ENCODE assay signal across 1 cellular context in genomic region chr18:34956663-34957062, GRCh38.
TF ChIP-seq lines count a peak whose summit lies in the region.

No MANE protein-coding gene starts in this region.

TF ChIP-seq in HepG2, 621 proteins besides CTCF, POLR2A, EP300 and RAD21:
- TF ChIP-seq REPIN1 (CRISPR knock-in tag; IDR thresholded peaks at IDR 0.05; ENCODE audit: borderline replicate concordance, low read depth) (no peak), THAP8 (CRISPR knock-in tag; IDR thresholded peaks at IDR 0.05; ENCODE audit: borderline replicate concordance) (no peak), SAP130 (CRISPR knock-in tag; IDR thresholded peaks at IDR 0.05; ENCODE audit: low read depth) (no peak; the same call in 1 of the 2 replicates), MEIS2 (CRISPR knock-in tag; IDR thresholded peaks at IDR 0.05) (no peak), ZSCAN20 (CRISPR knock-in tag; IDR thresholded peaks at IDR 0.05; ENCODE audit: borderline replicate concordance) (no peak), ZNF468 (CRISPR knock-in tag; IDR thresholded peaks at IDR 0.05) (no peak)
